ENCODE assay signal across 26 cellular contexts in the genomic region with DNA sequence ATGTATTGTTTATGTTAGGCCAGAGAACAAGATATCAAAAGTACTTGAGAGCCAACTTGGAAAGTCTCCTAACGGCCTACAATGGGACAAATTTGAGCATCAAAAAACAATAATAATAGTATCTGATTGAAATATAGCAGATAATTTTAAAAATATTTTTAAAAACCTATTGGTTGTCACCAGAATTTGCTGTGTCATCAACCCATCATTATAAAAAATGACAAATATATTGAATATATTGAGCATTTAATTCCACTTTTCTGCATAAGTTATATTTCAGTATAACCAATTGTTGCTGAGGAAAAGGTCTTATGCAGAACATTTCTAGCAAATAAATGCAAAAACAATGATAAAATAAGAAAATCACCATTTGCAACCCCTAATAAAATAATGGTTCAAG.
"Had no signal": no experiment of that assay in that cellular context is flagged by ENCODE, and none has a peak within 500 bp of the region (broad histone marks: within the 10 kb centered on the region; RNA-seq: fewer than 3 reads in every experiment).

No MANE protein-coding gene starts in this region.

- H3K36me3 ChIP-seq: esophagus squamous epithelium, gastrocnemius medialis, heart right ventricle, left lung, lower lobe of right lung had no signal

- H3K27ac ChIP-seq: coronary artery, epithelial cell of prostate, esophagus squamous epithelium, gastrocnemius medialis, heart right ventricle, left lung, lower lobe of right lung had no signal

- FAIRE-seq: colon, islet of Langerhans, keratinocyte had no signal

- DNase-seq: dermis blood vessel endothelial cell; effector CD8-positive, alpha-beta T cell; effector memory CD8-positive, alpha-beta T cell; endodermal cell; erythroblast; esophagus squamous epithelium; foreskin fibroblast; foreskin melanocyte; gastrocnemius medialis; glutamatergic neuron; head of caudate nucleus; heart right ventricle; hypothalamus; left cardiac atrium; left lung; left ventricle myocardium superior; lower lobe of right lung; mesenchymal stem cell; mucosa of descending colon; naive B cell had no signal

- H3K9me3 ChIP-seq: esophagus squamous epithelium, gastrocnemius medialis, lower lobe of right lung, mucosa of descending colon had no signal

- H3K4me1 ChIP-seq: esophagus squamous epithelium, gastrocnemius medialis, heart right ventricle, left lung, lower lobe of right lung had no signal

- H3K4me3 ChIP-seq: coronary artery, esophagus squamous epithelium, gastrocnemius medialis, heart right ventricle, left lung, lower lobe of right lung, mucosa of descending colon had no signal

- ATAC-seq: effector memory CD8-positive, alpha-beta T cell; esophagus mucosa; gastrocnemius medialis; heart right ventricle; left cardiac atrium; left lung; left ventricle myocardium superior; lower lobe of right lung; mucosa of descending colon had no signal

- H3K27me3 ChIP-seq: esophagus squamous epithelium, gastrocnemius medialis, heart right ventricle, left lung had no signal
